ENCODE assay signal across 15 cellular contexts in genomic region chr10:52257692-52258075, GRCh38. TPM values are rescaled to one million over a fixed set of nuclear protein-coding genes. Genes with fewer than 3 reads are reported as not detected.
DNase-seq lines count a peak whose midpoint lies in the region; ATAC-seq and TF ChIP-seq lines count a peak whose summit lies in the region.
"Had no signal": no experiment of that assay in that cellular context is flagged by ENCODE, and none has a peak within 500 bp of the region (broad histone marks: within the 10 kb centered on the region; RNA-seq: fewer than 3 reads in every experiment).

No MANE protein-coding gene starts in this region.

- H3K27me3 ChIP-seq in gastrocnemius medialis (no peaks in the 10 kb centered on the region), left lung (no peaks in the 10 kb centered on the region)
- H3K27me3 ChIP-seq: cardiac muscle cell had no signal

- TF ChIP-seq CTCF in gastrocnemius medialis (IDR thresholded peaks at IDR 0.05 in 4 of 5, conservative IDR thresholded peaks at IDR 0.05 in 1 of 5) (no peak), left lung (IDR thresholded peaks at IDR 0.05) (no peak)

- H3K36me3 ChIP-seq in gastrocnemius medialis = no peaks in the 10 kb centered on the region
- peaks cover 0 to 2% of the 10 kb centered on the region in 2 donors for H3K36me3 ChIP-seq in left lung
- H3K36me3 ChIP-seq: cardiac muscle cell had no signal

- peaks cover 42 to 67% of the 10 kb centered on the region in 2 donors for H3K4me1 ChIP-seq in gastrocnemius medialis
- H3K4me1 ChIP-seq in left lung = peaks cover 0 to 4% of the 10 kb centered on the region in 2 donors

- in situ Hi-C loops in gastrocnemius medialis (cut with MboI; ENCODE audit: low sequenced_read_pairs in 4 of 4) = no loop called here

- H3K4me3 ChIP-seq in gastrocnemius medialis (no peak overlapping the region), left lung (no peak overlapping the region)
- H3K4me3 ChIP-seq: cardiac muscle cell had no signal

- H3K27ac ChIP-seq in gastrocnemius medialis = peak overlapping the region; percentile 76 to 94 (median 84)
- H3K27ac ChIP-seq in left lung = no peak overlapping the region
- H3K27ac ChIP-seq: cardiac muscle cell had no signal

- DNase-seq in gastrocnemius medialis (no peak), NCI-H1694 (lab: John Stamatoyannopoulos, UW) (no peak), left lung (no peak)
- no peak for DNase-seq in effector CD8-positive, alpha-beta T cell (lab: John Stamatoyannopoulos, UW)
- DNase-seq: activated CD4-positive, alpha-beta T cell treated with anti-CD3 and anti-CD28 coated beads, Interleukin-2, amount 50 U/mL, for 48 hours; activated gamma-delta T cell; Calu3; NCI-H2171 treated with DMSO at 0.1 percent for 48 hours had no signal

- ATAC-seq in GM19372 (IDR thresholded peaks at IDR 0.05; ENCODE audit: low read depth, unreplicated experiment) (peak; percentile 80), HG02623 (IDR thresholded peaks at IDR 0.05; ENCODE audit: unreplicated experiment) (peak; percentile 81), HG03175 (IDR thresholded peaks at IDR 0.05; ENCODE audit: unreplicated experiment) (peak; percentile 81), gastrocnemius medialis (no peak), left lung (no peak)
- ATAC-seq: HCT116 had no signal

- H3K9me3 ChIP-seq in gastrocnemius medialis = no peaks in the 10 kb centered on the region
- no peaks in the 10 kb centered on the region for H3K9me3 ChIP-seq in left lung

- TF ChIP-seq POLR2A in gastrocnemius medialis (IDR thresholded peaks at IDR 0.05) = no peak

- intact Hi-C loops in gastrocnemius medialis (cut with DNase I; ENCODE audit: low total_unique reads) (loop anchor here (5.0 to 10.0 kb wide), 3 partner anchors 150 to 1873 kb away; no protein-coding TSS in a partner anchor), left lung (cut with DNase I) (no loop called here)

RNA-seq across cellular contexts. Expression of gene DKK1, which starts 56.4 kb away (rescaled TPM):
- total RNA-seq in gastrocnemius medialis (under 1 TPM in 1 of 4 donors, not detected in 3; 0.78 TPM), left lung (10 to 100 TPM; 10.5 to 36.0 TPM)
- total RNA-seq: mononuclear cell; T-helper 2 cell treated with Interferon-gamma antibody and Interleukin-4, amounts not matched to agents 100 ng/mL and 5 ng/mL, for 36 hours had no signal

Comparison
In these comparisons a context has a peak if more than half of its experiments do, and no peak if none do; other contexts are left out.
1. ATAC-seq: peak in GM19372 (single experiment), HG02623 (single experiment) and HG03175 (single experiment); none in gastrocnemius medialis (0 of 2) and left lung (single experiment).
2. H3K27ac ChIP-seq: peak in gastrocnemius medialis (4 of 4); none in left lung (0 of 2).
3. RNA of gene DKK1, which starts 56.4 kb away (total RNA-seq): 10.5 to 36.0 TPM in left lung; 0.78 TPM in gastrocnemius medialis; every median in the first group is over 4 times any median in the second.